1 cellular context compared by ENCODE assay signal in the genomic region with DNA sequence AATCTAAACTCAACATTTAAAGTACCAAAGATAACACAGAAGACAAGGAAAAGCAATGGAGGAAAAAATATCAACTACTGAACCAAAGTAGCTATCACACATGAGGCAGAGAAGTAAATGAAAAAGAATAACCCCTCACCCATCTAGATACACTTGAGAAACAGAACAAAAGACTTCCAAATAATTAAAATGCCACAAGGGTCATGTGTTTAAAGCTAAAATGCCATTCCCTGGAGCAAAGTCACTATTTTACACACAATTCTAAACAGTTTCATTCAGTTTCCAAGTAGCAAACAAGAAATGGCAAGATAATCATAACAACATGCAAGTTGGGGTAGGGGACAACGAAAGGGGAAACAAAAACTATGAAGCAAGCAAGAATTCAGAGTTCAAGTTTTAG.
TF ChIP-seq lines count a peak whose summit lies in the region.

No MANE protein-coding gene starts in this region.

TF ChIP-seq in GM23338, 12 proteins besides CTCF, POLR2A, EP300 and RAD21 (continued from another document):
- no peak for TF ChIP-seq ZNF114 (CRISPR knock-in tag; IDR thresholded peaks at IDR 0.05)
- TF ChIP-seq, protein P1, sequence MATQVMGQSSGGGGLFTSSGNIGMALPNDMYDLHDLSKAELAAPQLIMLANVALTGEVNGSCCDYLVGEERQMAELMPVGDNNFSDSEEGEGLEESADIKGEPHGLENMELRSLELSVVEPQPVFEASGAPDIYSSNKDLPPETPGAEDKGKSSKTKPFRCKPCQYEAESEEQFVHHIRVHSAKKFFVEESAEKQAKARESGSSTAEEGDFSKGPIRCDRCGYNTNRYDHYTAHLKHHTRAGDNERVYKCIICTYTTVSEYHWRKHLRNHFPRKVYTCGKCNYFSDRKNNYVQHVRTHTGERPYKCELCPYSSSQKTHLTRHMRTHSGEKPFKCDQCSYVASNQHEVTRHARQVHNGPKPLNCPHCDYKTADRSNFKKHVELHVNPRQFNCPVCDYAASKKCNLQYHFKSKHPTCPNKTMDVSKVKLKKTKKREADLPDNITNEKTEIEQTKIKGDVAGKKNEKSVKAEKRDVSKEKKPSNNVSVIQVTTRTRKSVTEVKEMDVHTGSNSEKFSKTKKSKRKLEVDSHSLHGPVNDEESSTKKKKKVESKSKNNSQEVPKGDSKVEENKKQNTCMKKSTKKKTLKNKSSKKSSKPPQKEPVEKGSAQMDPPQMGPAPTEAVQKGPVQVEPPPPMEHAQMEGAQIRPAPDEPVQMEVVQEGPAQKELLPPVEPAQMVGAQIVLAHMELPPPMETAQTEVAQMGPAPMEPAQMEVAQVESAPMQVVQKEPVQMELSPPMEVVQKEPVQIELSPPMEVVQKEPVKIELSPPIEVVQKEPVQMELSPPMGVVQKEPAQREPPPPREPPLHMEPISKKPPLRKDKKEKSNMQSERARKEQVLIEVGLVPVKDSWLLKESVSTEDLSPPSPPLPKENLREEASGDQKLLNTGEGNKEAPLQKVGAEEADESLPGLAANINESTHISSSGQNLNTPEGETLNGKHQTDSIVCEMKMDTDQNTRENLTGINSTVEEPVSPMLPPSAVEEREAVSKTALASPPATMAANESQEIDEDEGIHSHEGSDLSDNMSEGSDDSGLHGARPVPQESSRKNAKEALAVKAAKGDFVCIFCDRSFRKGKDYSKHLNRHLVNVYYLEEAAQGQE (IDR thresholded peaks at IDR 0.05; ENCODE audit: unreplicated experiment) = no peak
- no peak for TF ChIP-seq NANOG (IDR thresholded peaks at IDR 0.05; ENCODE audit: borderline replicate concordance)
- no peak for TF ChIP-seq STAT1 (IDR thresholded peaks at IDR 0.05; ENCODE audit: unreplicated experiment)
- TF ChIP-seq, protein P2, sequence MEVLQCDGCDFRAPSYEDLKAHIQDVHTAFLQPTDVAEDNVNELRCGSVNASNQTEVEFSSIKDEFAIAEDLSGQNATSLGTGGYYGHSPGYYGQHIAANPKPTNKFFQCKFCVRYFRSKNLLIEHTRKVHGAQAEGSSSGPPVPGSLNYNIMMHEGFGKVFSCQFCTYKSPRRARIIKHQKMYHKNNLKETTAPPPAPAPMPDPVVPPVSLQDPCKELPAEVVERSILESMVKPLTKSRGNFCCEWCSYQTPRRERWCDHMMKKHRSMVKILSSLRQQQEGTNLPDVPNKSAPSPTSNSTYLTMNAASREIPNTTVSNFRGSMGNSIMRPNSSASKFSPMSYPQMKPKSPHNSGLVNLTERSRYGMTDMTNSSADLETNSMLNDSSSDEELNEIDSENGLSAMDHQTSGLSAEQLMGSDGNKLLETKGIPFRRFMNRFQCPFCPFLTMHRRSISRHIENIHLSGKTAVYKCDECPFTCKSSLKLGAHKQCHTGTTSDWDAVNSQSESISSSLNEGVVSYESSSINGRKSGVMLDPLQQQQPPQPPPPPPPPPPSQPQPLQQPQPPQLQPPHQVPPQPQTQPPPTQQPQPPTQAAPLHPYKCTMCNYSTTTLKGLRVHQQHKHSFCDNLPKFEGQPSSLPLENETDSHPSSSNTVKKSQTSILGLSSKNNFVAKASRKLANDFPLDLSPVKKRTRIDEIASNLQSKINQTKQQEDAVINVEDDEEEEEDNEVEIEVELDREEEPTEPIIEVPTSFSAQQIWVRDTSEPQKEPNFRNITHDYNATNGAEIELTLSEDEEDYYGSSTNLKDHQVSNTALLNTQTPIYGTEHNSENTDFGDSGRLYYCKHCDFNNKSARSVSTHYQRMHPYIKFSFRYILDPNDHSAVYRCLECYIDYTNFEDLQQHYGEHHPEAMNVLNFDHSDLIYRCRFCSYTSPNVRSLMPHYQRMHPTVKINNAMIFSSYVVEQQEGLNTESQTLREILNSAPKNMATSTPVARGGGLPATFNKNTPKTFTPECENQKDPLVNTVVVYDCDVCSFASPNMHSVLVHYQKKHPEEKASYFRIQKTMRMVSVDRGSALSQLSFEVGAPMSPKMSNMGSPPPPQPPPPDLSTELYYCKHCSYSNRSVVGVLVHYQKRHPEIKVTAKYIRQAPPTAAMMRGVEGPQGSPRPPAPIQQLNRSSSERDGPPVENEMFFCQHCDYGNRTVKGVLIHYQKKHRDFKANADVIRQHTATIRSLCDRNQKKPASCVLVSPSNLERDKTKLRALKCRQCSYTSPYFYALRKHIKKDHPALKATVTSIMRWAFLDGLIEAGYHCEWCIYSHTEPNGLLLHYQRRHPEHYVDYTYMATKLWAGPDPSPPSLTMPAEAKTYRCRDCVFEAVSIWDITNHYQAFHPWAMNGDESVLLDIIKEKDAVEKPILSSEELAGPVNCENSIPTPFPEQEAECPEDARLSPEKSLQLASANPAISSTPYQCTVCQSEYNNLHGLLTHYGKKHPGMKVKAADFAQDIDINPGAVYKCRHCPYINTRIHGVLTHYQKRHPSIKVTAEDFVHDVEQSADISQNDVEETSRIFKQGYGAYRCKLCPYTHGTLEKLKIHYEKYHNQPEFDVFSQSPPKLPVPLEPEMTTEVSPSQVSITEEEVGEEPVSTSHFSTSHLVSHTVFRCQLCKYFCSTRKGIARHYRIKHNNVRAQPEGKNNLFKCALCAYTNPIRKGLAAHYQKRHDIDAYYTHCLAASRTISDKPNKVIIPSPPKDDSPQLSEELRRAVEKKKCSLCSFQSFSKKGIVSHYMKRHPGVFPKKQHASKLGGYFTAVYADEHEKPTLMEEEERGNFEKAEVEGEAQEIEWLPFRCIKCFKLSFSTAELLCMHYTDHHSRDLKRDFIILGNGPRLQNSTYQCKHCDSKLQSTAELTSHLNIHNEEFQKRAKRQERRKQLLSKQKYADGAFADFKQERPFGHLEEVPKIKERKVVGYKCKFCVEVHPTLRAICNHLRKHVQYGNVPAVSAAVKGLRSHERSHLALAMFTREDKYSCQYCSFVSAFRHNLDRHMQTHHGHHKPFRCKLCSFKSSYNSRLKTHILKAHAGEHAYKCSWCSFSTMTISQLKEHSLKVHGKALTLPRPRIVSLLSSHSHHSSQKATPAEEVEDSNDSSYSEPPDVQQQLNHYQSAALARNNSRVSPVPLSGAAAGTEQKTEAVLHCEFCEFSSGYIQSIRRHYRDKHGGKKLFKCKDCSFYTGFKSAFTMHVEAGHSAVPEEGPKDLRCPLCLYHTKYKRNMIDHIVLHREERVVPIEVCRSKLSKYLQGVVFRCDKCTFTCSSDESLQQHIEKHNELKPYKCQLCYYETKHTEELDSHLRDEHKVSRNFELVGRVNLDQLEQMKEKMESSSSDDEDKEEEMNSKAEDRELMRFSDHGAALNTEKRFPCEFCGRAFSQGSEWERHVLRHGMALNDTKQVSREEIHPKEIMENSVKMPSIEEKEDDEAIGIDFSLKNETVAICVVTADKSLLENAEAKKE (CRISPR knock-in tag; IDR thresholded peaks at IDR 0.05) = no peak
- TF ChIP-seq ZNF331 (CRISPR knock-in tag; IDR thresholded peaks at IDR 0.05; ENCODE audit: low read depth) = no peak
- no peak for TF ChIP-seq EZH2 (IDR thresholded peaks at IDR 0.05; ENCODE audit: low read depth, unreplicated experiment)
- TF ChIP-seq EZH2phosphoT487 (IDR thresholded peaks at IDR 0.05; ENCODE audit: unreplicated experiment) = no peak
